8 cellular contexts compared by ENCODE assay signal in the genomic region with DNA sequence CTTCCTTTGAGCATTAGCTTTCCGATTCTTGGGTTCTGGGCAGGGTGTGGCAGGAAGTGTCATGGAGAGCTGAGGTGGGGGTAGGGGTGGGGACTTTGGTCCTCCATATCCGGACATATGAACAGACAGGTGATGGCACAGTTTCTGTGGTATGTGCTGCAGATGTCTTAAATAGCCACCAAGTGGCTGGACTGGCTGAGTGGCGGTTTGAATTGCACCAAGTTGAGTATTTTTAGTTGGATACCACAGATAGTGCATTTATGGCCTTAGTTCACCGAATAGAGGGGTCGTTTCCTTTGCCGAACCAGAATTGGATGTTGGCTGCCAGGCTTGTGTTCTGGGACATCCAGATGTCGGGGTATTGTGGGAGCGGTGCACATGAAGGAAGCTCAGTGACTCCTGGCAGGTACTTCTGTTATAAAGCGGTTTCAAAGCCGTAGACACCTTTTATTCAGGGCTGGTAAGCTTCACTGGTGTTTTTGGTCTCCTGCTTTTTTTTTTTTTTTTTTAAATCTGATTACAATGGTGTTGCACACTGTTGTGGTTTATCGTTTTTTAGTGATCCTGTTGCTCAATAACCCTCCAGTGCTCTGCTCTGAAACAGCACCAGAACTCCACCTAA. TPM values are rescaled to one million over a fixed set of nuclear protein-coding genes. Genes with fewer than 3 reads are reported as not detected.
DNase-seq lines count a peak whose midpoint lies in the region; ATAC-seq lines count a peak whose summit lies in the region.

No MANE protein-coding gene starts in this region.

- H3K4me2 ChIP-seq in GM23248 (ENCODE audit: unreplicated experiment) = no peak overlapping the region

- H3K27ac ChIP-seq in GM23248 = no peak overlapping the region

- no peaks in the 10 kb centered on the region for H3K79me2 ChIP-seq in GM23248 (ENCODE audit: insufficient read depth)

- no peak overlapping the region for H3K4me3 ChIP-seq in GM23248

- no peak overlapping the region for H2AFZ ChIP-seq in GM23248

- no peaks in the 10 kb centered on the region for H3F3A ChIP-seq in GM23248 (ENCODE audit: insufficient read depth)

- no peaks in the 10 kb centered on the region for H3K9me2 ChIP-seq in GM23248 (ENCODE audit: insufficient read depth)

- H3K36me3 ChIP-seq in GM23248 (ENCODE audit: low read depth) = no peaks in the 10 kb centered on the region

- no peaks in the 10 kb centered on the region for H3K27me3 ChIP-seq in GM23248 (replicated peaks; ENCODE audit: insufficient read depth)

- WGBS in GM23248 (ENCODE audit: low coverage in 1 of 2, low lambda C conversion rate in 2 of 2, missing lambda C conversion rate in 2 of 2), 2 experiments = 95 to 97% methylated on average over 11 of the region's 11 CpGs

- H3K9me3 ChIP-seq in GM23248 (ENCODE audit: low read depth) = no peaks in the 10 kb centered on the region

- in situ Hi-C loops in GM23248 (cut with MboI) = no loop called here

- peak; percentile 87 for DNase-seq in NAMALWA (ENCODE audit: low spot score)
- DNase-seq in effector CD4-positive, alpha-beta T cell = peak; percentile 42
- DNase-seq in GM23248 = no peak
- DNase-seq in Kasumi-1 (lab: John Stamatoyannopoulos, UW) = no peak
- DNase-seq in NCI-H69 (lab: John Stamatoyannopoulos, UW) = no peak
- DNase-seq in activated CD8-positive, alpha-beta memory T cell treated with anti-CD3 and anti-CD28 coated beads, Interleukin-2, amount 50 U/mL, for 4 hours = no peak

- no peaks in the 10 kb centered on the region for H4K20me1 ChIP-seq in GM23248 (ENCODE audit: insufficient read depth)

- ATAC-seq in GM18502 (IDR thresholded peaks at IDR 0.05; ENCODE audit: poor library complexity, unreplicated experiment) = peak; percentile 71
- peak; percentile 56 for ATAC-seq in GM21737 (IDR thresholded peaks at IDR 0.05; ENCODE audit: unreplicated experiment)

- no peaks in the 10 kb centered on the region for H3K4me1 ChIP-seq in GM23248 (ENCODE audit: insufficient read depth)

- no peak overlapping the region for H3K9ac ChIP-seq in GM23248

RNA-seq across cellular contexts. Expression of a gene that starts 15.1 kb away (rescaled TPM):
- total RNA-seq in GM23248 (2014; rRNA removed; shearing (Covaris generic)) = 9.9 and 14.8 TPM in 2 replicates
- 10.3 and 10.4 TPM in 2 replicates for polyA plus RNA-seq in GM23248 (2016; fragmentation: Nextera tagmentation; extraction: Ambion mirVana)

Comparison
In these comparisons a context has a peak if more than half of its experiments do, and no peak if none do; other contexts are left out.
1. DNase-seq: peak in NAMALWA (single experiment) and effector CD4-positive, alpha-beta T cell (single experiment); none in GM23248 (single experiment), Kasumi-1 (0 of 2), NCI-H69 (single experiment) and activated CD8-positive, alpha-beta memory T cell treated with anti-CD3 and anti-CD28 coated beads, Interleukin-2, amount 50 U/mL, for 4 hours (single experiment).